ENCODE assay signal across 9 cellular contexts in the genomic region with DNA sequence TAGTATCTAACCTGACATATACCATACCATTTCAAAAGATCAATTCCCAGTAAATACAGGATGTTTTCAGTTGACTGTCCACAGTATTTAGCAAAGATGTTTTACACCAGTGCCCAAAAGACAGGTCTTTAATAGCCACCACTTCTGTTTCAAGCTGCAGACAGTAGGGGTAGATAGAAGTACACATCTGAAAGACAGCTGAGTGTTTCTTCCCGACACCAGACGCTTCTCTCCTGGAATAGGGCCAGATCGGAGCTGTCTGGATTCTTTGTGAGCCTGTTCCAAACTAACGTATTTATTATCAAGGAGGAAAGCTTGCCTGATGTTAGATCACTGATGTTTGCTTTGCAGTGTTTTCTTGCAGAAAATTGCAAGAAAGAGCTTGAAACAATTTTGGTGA.
DNase-seq lines count a peak whose midpoint lies in the region; ATAC-seq and TF ChIP-seq lines count a peak whose summit lies in the region.
"Had no signal": no experiment of that assay in that cellular context is flagged by ENCODE, and none has a peak within 500 bp of the region (broad histone marks: within the 10 kb centered on the region; RNA-seq: fewer than 3 reads in every experiment).

No MANE protein-coding gene starts in this region.

- no peak overlapping the region for H3K9ac ChIP-seq in PC-3 (ENCODE audit: low read length)

- no peaks in the 10 kb centered on the region for H3K36me3 ChIP-seq in PC-3 (ENCODE audit: low read depth, low read length)
- H3K36me3 ChIP-seq: tibial nerve had no signal

- no peaks in the 10 kb centered on the region for H3F3A ChIP-seq in PC-3 (ENCODE audit: low read length, unreplicated experiment)

- CTCF ChIA-PET in PC-3 (lab: Charles Lee): no interaction called here

- H3K27me3 ChIP-seq in PC-3 (ENCODE audit: low read length): no peaks in the 10 kb centered on the region
- H3K27me3 ChIP-seq: tibial nerve had no signal

- H3K9me2 ChIP-seq in PC-3 (replicated peaks; ENCODE audit: low read length): no peaks in the 10 kb centered on the region

- peak; percentile 31; the same call in 1 of the 2 replicates for TF ChIP-seq CTCF in PC-3 (conservative IDR thresholded peaks at IDR 0.05; ENCODE audit: low read depth, low read length)
- no peak for TF ChIP-seq CTCF in omental fat pad (IDR thresholded peaks at IDR 0.05)

- ATAC-seq in PC-3 (peak; percentile 53; the same call in 1 of the 2 replicates), omental fat pad (ENCODE audit: low FRiP score) (peak; percentile 76)

- H2AFZ ChIP-seq in PC-3 (ENCODE audit: low read length): peak overlapping the region; percentile 38; the same call in 1 of the 2 replicates

- H3K4me2 ChIP-seq in PC-3 (ENCODE audit: low read length): 0 out of 2 replicates have a peak overlapping the region, but pooled peaks have one; percentile 7

- POLR2A ChIA-PET in PC-3 (lab: Charles Lee; ENCODE audit: unreplicated experiment): no interaction called here

- H3K9me3 ChIP-seq in PC-3 (ENCODE audit: low read length): no peaks in the 10 kb centered on the region
- H3K9me3 ChIP-seq: tibial nerve had no signal

- intact Hi-C loops in PC-3 (cut with micrococcal nuclease): loop anchor here (2.0 kb wide), 1 partner anchor 136 kb away; a partner anchor contains a TSS

- no TSS peak for BruUV-seq in PC-3 (replicated peaks; lab: Mats Ljungman, UMichigan)

- H4K20me1 ChIP-seq in PC-3 (ENCODE audit: low read length): no peaks in the 10 kb centered on the region

- no peak overlapping the region for H3K4me3 ChIP-seq in PC-3 (ENCODE audit: low read length)
- H3K4me3 ChIP-seq: tibial nerve had no signal

- no peaks in the 10 kb centered on the region for H3K4me1 ChIP-seq in PC-3 (ENCODE audit: insufficient read depth, low read length)

- H3K27ac ChIP-seq in PC-3 (ENCODE audit: low read length): no peak overlapping the region
- H3K27ac ChIP-seq: tibial nerve had no signal

- peak; percentile 2 for DNase-seq in Daoy (ENCODE audit: low read depth)
- DNase-seq in PC-3: peak; percentile 49
- peak; percentile 72 for DNase-seq in fibroblast of peridontal ligament (ENCODE audit: extremely low read depth)
- DNase-seq in omental fat pad (ENCODE audit: low spot score): no peak
- no peak for DNase-seq in activated CD4-positive, alpha-beta T cell treated with anti-CD3 and anti-CD28 coated beads, Interleukin-2, amount 50 U/mL, for 48 hours
- no peak for DNase-seq in NK-92 treated with Interleukin-12 subunit alpha and Interleukin-12 subunit beta, amount 100 ng/mL, for 24 hours (lab: John Stamatoyannopoulos, UW)
- no peak for DNase-seq in LoVo (ENCODE audit: low spot score)
- no peak for DNase-seq in NCI-H1092 treated with DMSO at 0.1 percent for 48 hours (lab: John Stamatoyannopoulos, UW)

- H3K79me2 ChIP-seq in PC-3 (ENCODE audit: low read length): no peaks in the 10 kb centered on the region

Comparison
In these comparisons a context has a peak if more than half of its experiments do, and no peak if none do; other contexts are left out.
1. DNase-seq: peak in Daoy (single experiment), PC-3 (single experiment) and fibroblast of peridontal ligament (single experiment); none in omental fat pad (single experiment), activated CD4-positive, alpha-beta T cell treated with anti-CD3 and anti-CD28 coated beads, Interleukin-2, amount 50 U/mL, for 48 hours (0 of 2), NK-92 treated with Interleukin-12 subunit alpha and Interleukin-12 subunit beta, amount 100 ng/mL, for 24 hours (single experiment), LoVo (single experiment) and NCI-H1092 treated with DMSO at 0.1 percent for 48 hours (single experiment).